2 cellular contexts compared by ENCODE assay signal in the genomic region with DNA sequence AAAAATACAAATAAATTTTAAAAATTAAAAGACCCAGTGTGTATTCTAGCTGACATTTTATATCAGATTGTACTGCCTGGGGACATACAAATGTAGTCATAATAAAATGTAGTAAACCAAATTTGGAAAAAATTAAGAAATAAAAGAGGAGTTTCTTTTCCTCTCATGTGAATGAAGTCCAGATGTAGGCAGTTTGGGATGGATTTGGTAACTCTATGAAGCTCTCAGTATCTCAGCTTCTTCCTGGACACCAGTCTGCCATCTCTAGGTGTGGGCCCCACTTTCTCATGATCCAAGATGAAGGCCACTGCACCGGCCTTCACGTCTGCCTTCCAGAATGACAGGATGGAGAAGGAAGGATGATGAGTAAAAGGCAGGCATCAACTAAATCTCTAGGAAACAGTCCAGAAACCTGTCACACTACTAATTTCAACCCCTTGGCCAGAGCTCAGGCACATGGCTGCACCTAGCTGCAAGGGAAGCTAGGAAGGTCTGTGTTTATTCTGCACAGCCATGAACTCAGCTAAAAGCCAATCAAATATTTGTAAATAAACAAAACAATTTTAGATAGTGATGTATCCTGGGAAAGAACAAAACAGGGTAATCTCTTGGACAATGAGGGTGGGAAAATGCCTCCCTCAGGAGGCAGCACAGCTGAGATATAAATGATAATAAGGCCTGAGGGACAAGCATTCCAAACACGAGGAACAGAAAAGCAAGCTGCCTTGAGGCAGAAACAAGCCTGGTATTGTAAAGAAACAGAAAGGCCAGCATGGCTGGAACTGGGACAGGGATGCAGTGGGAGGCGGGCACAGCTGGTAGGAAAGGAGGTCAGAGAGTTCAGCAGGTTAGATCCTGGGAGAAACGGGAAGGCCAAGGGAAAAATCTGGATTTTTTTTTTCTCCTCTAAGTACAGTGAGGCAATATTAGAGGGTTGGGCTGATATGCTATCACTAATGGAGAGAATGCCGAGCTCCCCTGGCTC.
TF ChIP-seq lines count a peak whose summit lies in the region.

No MANE protein-coding gene starts in this region.

TF ChIP-seq in HEK293, 187 proteins besides CTCF, POLR2A, EP300 and RAD21 (continued from another document):
- TF ChIP-seq, protein P1, sequence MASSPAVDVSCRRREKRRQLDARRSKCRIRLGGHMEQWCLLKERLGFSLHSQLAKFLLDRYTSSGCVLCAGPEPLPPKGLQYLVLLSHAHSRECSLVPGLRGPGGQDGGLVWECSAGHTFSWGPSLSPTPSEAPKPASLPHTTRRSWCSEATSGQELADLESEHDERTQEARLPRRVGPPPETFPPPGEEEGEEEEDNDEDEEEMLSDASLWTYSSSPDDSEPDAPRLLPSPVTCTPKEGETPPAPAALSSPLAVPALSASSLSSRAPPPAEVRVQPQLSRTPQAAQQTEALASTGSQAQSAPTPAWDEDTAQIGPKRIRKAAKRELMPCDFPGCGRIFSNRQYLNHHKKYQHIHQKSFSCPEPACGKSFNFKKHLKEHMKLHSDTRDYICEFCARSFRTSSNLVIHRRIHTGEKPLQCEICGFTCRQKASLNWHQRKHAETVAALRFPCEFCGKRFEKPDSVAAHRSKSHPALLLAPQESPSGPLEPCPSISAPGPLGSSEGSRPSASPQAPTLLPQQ (tag by site-specific recombination; IDR thresholded peaks at IDR 0.05) = peak; percentile 55; the same call in 1 of the 2 replicates
TF ChIP-seq in HEK293: peak in this region for 3.

TF ChIP-seq in K562, 482 proteins besides CTCF, POLR2A, EP300 and RAD21 (continued from another document and continues in another):
- TF ChIP-seq, protein P2, sequence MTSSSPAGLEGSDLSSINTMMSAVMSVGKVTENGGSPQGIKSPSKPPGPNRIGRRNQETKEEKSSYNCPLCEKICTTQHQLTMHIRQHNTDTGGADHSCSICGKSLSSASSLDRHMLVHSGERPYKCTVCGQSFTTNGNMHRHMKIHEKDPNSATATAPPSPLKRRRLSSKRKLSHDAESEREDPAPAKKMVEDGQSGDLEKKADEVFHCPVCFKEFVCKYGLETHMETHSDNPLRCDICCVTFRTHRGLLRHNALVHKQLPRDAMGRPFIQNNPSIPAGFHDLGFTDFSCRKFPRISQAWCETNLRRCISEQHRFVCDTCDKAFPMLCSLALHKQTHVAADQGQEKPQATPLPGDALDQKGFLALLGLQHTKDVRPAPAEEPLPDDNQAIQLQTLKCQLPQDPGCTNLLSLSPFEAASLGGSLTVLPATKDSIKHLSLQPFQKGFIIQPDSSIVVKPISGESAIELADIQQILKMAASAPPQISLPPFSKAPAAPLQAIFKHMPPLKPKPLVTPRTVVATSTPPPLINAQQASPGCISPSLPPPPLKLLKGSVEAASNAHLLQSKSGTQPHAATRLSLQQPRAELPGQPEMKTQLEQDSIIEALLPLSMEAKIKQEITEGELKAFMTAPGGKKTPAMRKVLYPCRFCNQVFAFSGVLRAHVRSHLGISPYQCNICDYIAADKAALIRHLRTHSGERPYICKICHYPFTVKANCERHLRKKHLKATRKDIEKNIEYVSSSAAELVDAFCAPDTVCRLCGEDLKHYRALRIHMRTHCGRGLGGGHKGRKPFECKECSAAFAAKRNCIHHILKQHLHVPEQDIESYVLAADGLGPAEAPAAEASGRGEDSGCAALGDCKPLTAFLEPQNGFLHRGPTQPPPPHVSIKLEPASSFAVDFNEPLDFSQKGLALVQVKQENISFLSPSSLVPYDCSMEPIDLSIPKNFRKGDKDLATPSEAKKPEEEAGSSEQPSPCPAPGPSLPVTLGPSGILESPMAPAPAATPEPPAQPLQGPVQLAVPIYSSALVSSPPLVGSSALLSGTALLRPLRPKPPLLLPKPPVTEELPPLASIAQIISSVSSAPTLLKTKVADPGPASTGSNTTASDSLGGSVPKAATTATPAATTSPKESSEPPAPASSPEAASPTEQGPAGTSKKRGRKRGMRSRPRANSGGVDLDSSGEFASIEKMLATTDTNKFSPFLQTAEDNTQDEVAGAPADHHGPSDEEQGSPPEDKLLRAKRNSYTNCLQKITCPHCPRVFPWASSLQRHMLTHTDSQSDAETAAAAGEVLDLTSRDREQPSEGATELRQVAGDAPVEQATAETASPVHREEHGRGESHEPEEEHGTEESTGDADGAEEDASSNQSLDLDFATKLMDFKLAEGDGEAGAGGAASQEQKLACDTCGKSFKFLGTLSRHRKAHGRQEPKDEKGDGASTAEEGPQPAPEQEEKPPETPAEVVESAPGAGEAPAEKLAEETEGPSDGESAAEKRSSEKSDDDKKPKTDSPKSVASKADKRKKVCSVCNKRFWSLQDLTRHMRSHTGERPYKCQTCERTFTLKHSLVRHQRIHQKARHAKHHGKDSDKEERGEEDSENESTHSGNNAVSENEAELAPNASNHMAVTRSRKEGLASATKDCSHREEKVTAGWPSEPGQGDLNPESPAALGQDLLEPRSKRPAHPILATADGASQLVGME (CRISPR knock-in tag; IDR thresholded peaks at IDR 0.05) = no peak
- TF ChIP-seq, protein P3, sequence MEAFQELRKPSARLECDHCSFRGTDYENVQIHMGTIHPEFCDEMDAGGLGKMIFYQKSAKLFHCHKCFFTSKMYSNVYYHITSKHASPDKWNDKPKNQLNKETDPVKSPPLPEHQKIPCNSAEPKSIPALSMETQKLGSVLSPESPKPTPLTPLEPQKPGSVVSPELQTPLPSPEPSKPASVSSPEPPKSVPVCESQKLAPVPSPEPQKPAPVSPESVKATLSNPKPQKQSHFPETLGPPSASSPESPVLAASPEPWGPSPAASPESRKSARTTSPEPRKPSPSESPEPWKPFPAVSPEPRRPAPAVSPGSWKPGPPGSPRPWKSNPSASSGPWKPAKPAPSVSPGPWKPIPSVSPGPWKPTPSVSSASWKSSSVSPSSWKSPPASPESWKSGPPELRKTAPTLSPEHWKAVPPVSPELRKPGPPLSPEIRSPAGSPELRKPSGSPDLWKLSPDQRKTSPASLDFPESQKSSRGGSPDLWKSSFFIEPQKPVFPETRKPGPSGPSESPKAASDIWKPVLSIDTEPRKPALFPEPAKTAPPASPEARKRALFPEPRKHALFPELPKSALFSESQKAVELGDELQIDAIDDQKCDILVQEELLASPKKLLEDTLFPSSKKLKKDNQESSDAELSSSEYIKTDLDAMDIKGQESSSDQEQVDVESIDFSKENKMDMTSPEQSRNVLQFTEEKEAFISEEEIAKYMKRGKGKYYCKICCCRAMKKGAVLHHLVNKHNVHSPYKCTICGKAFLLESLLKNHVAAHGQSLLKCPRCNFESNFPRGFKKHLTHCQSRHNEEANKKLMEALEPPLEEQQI (IDR thresholded peaks at IDR 0.05) = no peak
- TF ChIP-seq KLF10 (CRISPR knock-in tag; IDR thresholded peaks at IDR 0.05) (no peak), SRSF1 (IDR thresholded peaks at IDR 0.05; ENCODE audit: low read depth, low read length) (no peak), CBFB (CRISPR knock-in tag; IDR thresholded peaks at IDR 0.05) (no peak), KDM1A (IDR thresholded peaks at IDR 0.05) (0 out of 4 replicates have a peak, but pooled peaks of 1 of the 2 experiments have one; percentile 17), HSF4 (CRISPR knock-in tag; IDR thresholded peaks at IDR 0.05; ENCODE audit: borderline replicate concordance) (no peak), ZFP30 (CRISPR knock-in tag; IDR thresholded peaks at IDR 0.05; ENCODE audit: borderline replicate concordance) (no peak), ZNF124 (CRISPR knock-in tag; IDR thresholded peaks at IDR 0.05) (no peak), PHTF2 (CRISPR knock-in tag; IDR thresholded peaks at IDR 0.05) (no peak), U2AF2 (optimal IDR thresholded peaks at IDR 0.05; ENCODE audit: low read depth, low read length) (no peak), POLR2H (tag; IDR thresholded peaks at IDR 0.05; ENCODE audit: low read depth) (no peak), SUPT5H (IDR thresholded peaks at IDR 0.05) (no peak), ATF7 (IDR thresholded peaks at IDR 0.05) (no peak), TBP (optimal IDR thresholded peaks at IDR 0.05; ENCODE audit: low read depth, low read length) (no peak), CBX3 (IDR thresholded peaks at IDR 0.05; ENCODE audit: borderline replicate concordance in 1 of 2, low read length in 2 of 2) (peak in 1 of 2 experiments; percentile 98; a peak in 2 of 3 replicates)
- TF ChIP-seq, protein P4, sequence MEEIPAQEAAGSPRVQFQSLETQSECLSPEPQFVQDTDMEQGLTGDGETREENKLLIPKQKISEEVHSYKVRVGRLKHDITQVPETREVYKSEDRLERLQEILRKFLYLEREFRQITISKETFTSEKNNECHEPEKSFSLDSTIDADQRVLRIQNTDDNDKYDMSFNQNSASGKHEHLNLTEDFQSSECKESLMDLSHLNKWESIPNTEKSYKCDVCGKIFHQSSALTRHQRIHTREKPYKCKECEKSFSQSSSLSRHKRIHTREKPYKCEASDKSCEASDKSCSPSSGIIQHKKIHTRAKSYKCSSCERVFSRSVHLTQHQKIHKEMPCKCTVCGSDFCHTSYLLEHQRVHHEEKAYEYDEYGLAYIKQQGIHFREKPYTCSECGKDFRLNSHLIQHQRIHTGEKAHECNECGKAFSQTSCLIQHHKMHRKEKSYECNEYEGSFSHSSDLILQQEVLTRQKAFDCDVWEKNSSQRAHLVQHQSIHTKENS (CRISPR knock-in tag; IDR thresholded peaks at IDR 0.05) = no peak
- TF ChIP-seq, protein P5, sequence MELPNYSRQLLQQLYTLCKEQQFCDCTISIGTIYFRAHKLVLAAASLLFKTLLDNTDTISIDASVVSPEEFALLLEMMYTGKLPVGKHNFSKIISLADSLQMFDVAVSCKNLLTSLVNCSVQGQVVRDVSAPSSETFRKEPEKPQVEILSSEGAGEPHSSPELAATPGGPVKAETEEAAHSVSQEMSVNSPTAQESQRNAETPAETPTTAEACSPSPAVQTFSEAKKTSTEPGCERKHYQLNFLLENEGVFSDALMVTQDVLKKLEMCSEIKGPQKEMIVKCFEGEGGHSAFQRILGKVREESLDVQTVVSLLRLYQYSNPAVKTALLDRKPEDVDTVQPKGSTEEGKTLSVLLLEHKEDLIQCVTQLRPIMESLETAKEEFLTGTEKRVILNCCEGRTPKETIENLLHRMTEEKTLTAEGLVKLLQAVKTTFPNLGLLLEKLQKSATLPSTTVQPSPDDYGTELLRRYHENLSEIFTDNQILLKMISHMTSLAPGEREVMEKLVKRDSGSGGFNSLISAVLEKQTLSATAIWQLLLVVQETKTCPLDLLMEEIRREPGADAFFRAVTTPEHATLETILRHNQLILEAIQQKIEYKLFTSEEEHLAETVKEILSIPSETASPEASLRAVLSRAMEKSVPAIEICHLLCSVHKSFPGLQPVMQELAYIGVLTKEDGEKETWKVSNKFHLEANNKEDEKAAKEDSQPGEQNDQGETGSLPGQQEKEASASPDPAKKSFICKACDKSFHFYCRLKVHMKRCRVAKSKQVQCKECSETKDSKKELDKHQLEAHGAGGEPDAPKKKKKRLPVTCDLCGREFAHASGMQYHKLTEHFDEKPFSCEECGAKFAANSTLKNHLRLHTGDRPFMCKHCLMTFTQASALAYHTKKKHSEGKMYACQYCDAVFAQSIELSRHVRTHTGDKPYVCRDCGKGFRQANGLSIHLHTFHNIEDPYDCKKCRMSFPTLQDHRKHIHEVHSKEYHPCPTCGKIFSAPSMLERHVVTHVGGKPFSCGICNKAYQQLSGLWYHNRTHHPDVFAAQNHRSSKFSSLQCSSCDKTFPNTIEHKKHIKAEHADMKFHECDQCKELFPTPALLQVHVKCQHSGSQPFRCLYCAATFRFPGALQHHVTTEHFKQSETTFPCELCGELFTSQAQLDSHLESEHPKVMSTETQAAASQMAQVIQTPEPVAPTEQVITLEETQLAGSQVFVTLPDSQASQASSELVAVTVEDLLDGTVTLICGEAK (IDR thresholded peaks at IDR 0.05) = no peak
- TF ChIP-seq, protein P5 (CRISPR knock-in tag; IDR thresholded peaks at IDR 0.05) = no peak
- TF ChIP-seq, protein P6, sequence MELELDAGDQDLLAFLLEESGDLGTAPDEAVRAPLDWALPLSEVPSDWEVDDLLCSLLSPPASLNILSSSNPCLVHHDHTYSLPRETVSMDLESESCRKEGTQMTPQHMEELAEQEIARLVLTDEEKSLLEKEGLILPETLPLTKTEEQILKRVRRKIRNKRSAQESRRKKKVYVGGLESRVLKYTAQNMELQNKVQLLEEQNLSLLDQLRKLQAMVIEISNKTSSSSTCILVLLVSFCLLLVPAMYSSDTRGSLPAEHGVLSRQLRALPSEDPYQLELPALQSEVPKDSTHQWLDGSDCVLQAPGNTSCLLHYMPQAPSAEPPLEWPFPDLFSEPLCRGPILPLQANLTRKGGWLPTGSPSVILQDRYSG (tag; conservative IDR thresholded peaks at IDR 0.05; ENCODE audit: low read depth) = no peak
- TF ChIP-seq, protein P7, sequence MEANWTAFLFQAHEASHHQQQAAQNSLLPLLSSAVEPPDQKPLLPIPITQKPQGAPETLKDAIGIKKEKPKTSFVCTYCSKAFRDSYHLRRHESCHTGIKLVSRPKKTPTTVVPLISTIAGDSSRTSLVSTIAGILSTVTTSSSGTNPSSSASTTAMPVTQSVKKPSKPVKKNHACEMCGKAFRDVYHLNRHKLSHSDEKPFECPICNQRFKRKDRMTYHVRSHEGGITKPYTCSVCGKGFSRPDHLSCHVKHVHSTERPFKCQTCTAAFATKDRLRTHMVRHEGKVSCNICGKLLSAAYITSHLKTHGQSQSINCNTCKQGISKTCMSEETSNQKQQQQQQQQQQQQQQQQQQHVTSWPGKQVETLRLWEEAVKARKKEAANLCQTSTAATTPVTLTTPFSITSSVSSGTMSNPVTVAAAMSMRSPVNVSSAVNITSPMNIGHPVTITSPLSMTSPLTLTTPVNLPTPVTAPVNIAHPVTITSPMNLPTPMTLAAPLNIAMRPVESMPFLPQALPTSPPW (CRISPR knock-in tag; IDR thresholded peaks at IDR 0.05) = no peak
